In genomic region chr16:27320261-27321012, GRCh38 we compare ENCODE assay signal across 11 cellular contexts. TPM values are rescaled to one million over a fixed set of nuclear protein-coding genes. Genes with fewer than 3 reads are reported as not detected.
DNase-seq lines count a peak whose midpoint lies in the region; ATAC-seq and TF ChIP-seq lines count a peak whose summit lies in the region.
"Had no signal": no experiment of that assay in that cellular context is flagged by ENCODE, and none has a peak within 500 bp of the region (broad histone marks: within the 10 kb centered on the region; RNA-seq: fewer than 3 reads in every experiment).

No MANE protein-coding gene starts in this region.

- no peaks in the 10 kb centered on the region for H3K27me3 ChIP-seq in brain microvascular endothelial cell (replicated peaks)
- no peaks in the 10 kb centered on the region for H3K27me3 ChIP-seq in muscle layer of duodenum (ENCODE audit: low read depth, low read length)
- H3K27me3 ChIP-seq in aorta (ENCODE audit: control insufficient read depth in 1 of 2, insufficient read depth in 2 of 2, low read length in 1 of 2) = no peaks in the 10 kb centered on the region

- H3K4me3 ChIP-seq in brain microvascular endothelial cell (ENCODE audit: low read depth, low read length) = no peak overlapping the region
- no peak overlapping the region for H3K4me3 ChIP-seq in muscle layer of duodenum (ENCODE audit: low read depth in 1 of 2, low read length in 2 of 2)
- no peak overlapping the region for H3K4me3 ChIP-seq in aorta (ENCODE audit: low read length in 2 of 2)

- H3K27ac Mint-ChIP-seq in stimulated activated naive CD8-positive, alpha-beta T cell treated with anti-CD3 and anti-CD28 coated beads, Interleukin-15, Interleukin-2, amounts not matched to agents 100 ng/mL and 50 ng/mL, for 24 hours = peak overlapping the region; percentile 100

- no peak for TF ChIP-seq CTCF in brain microvascular endothelial cell (IDR thresholded peaks at IDR 0.05; ENCODE audit: low read depth, low read length, missing control alignments)

- H3K27me3 Mint-ChIP-seq in stimulated activated naive CD8-positive, alpha-beta T cell treated with anti-CD3 and anti-CD28 coated beads, Interleukin-15, Interleukin-2, amounts not matched to agents 100 ng/mL and 50 ng/mL, for 24 hours = no peaks in the 10 kb centered on the region

- in situ Hi-C loops in brain microvascular endothelial cell (cut with HindIII; ENCODE audit: low pct_ligation_motif_present, low sequenced_read_pairs) = no loop called here

- no peak for ATAC-seq in stimulated activated naive CD8-positive, alpha-beta T cell treated with anti-CD3 and anti-CD28 coated beads, Interleukin-15, Interleukin-2, amounts not matched to agents 100 U/mL and 50 U/mL, for 24 hours
- no peak for ATAC-seq in aorta (ENCODE audit: low FRiP score)
- ATAC-seq in esophagus mucosa = no peak

- intact Hi-C loops in aorta (cut with DNase I) = no loop called here

- no peaks in the 10 kb centered on the region for H3K36me3 ChIP-seq in brain microvascular endothelial cell (replicated peaks)
- no peaks in the 10 kb centered on the region for H3K36me3 ChIP-seq in muscle layer of duodenum (ENCODE audit: control insufficient read depth in 1 of 2, insufficient read depth in 2 of 2, low read length in 2 of 2)
- no peaks in the 10 kb centered on the region for H3K36me3 ChIP-seq in aorta (ENCODE audit: control insufficient read depth in 1 of 2, insufficient read depth in 2 of 2, low read length in 1 of 2)

- peaks cover 97% of the 10 kb centered on the region for H3K36me3 Mint-ChIP-seq in stimulated activated naive CD8-positive, alpha-beta T cell treated with anti-CD3 and anti-CD28 coated beads, Interleukin-15, Interleukin-2, amounts not matched to agents 100 ng/mL and 50 ng/mL, for 24 hours (ENCODE audit: low read depth)

- WGBS in aorta, 2 donors = 64 to 65% methylated on average over 12 of the region's 12 CpGs

- no peaks in the 10 kb centered on the region for H3K9me3 ChIP-seq in muscle layer of duodenum (ENCODE audit: control insufficient read depth in 1 of 2, low read length in 2 of 2)
- H3K9me3 ChIP-seq in aorta (ENCODE audit: control insufficient read depth, low read length) = no peaks in the 10 kb centered on the region

- peaks cover 100% of the 10 kb centered on the region for H3K4me1 Mint-ChIP-seq in stimulated activated naive CD8-positive, alpha-beta T cell treated with anti-CD3 and anti-CD28 coated beads, Interleukin-15, Interleukin-2, amounts not matched to agents 100 ng/mL and 50 ng/mL, for 24 hours (ENCODE audit: low read depth)

- no peak for DNase-seq in stimulated activated naive CD8-positive, alpha-beta T cell treated with anti-CD3 and anti-CD28 coated beads, Interleukin-15, Interleukin-2, amounts not matched to agents 100 U/mL and 50 U/mL, for 24 hours
- DNase-seq in brain microvascular endothelial cell = no peak
- peak; percentile 43 to 62 for DNase-seq in aorta
- no peak for DNase-seq in KG1 (lab: John Stamatoyannopoulos, UW)
- no peak for DNase-seq in NCI-H774 (lab: John Stamatoyannopoulos, UW)
- DNase-seq: activated CD4-positive, CD25-positive, alpha-beta regulatory T cell; NCI-H345; stimulated activated CD4-positive, alpha-beta T cell treated with anti-CD3 and anti-CD28 coated beads, Interleukin-2, amount 100 ng/mL, for 48 hours had no signal

- H3K4me3 Mint-ChIP-seq in stimulated activated naive CD8-positive, alpha-beta T cell treated with anti-CD3 and anti-CD28 coated beads, Interleukin-15, Interleukin-2, amounts not matched to agents 100 ng/mL and 50 ng/mL, for 24 hours = no peak overlapping the region

- peaks cover 26 to 38% of the 10 kb centered on the region in 2 donors for H3K4me1 ChIP-seq in muscle layer of duodenum (ENCODE audit: control insufficient read depth in 1 of 2, insufficient read depth in 2 of 2, low read length in 2 of 2)
- no peaks in the 10 kb centered on the region for H3K4me1 ChIP-seq in aorta (ENCODE audit: control insufficient read depth in 1 of 2, insufficient read depth in 2 of 2, low read length in 2 of 2)

- H3K9me3 Mint-ChIP-seq in stimulated activated naive CD8-positive, alpha-beta T cell treated with anti-CD3 and anti-CD28 coated beads, Interleukin-15, Interleukin-2, amounts not matched to agents 100 ng/mL and 50 ng/mL, for 24 hours = no peaks in the 10 kb centered on the region

- H3K27ac ChIP-seq in brain microvascular endothelial cell (peak overlapping the region; percentile 9), muscle layer of duodenum (ENCODE audit: low read length) (peak overlapping the region; percentile 85), aorta (ENCODE audit: low read depth in 1 of 2, low read length in 2 of 2) (peak overlapping the region in 1 of 2 donors; percentile 9)

RNA-seq across cellular contexts. Expression of gene IL4R, which starts 6.7 kb away (rescaled TPM):
- 100 to 1,000 TPM in 1 of 2 donors, 10 to 100 TPM in 1; 91.7 to 138 TPM for total RNA-seq in aorta
- 10 to 100 TPM in 1 of 2 donors, 1 to 10 TPM in 1; 7.5 to 50.7 TPM for polyA plus RNA-seq in aorta
- 119 TPM for total RNA-seq in esophagus mucosa

RNA-seq across cellular contexts. Expression of gene NSMCE1, which starts 51.9 kb away (rescaled TPM):
- total RNA-seq in aorta (10 to 100 TPM; 34.6 to 39.1 TPM), esophagus mucosa (46.8 TPM)
- polyA plus RNA-seq in aorta = 10 to 100 TPM; 71.0 to 74.2 TPM

Comparison
In these comparisons a context has a peak if more than half of its experiments do, and no peak if none do; other contexts are left out.
1. DNase-seq: peak in aorta (2 of 2); none in stimulated activated naive CD8-positive, alpha-beta T cell treated with anti-CD3 and anti-CD28 coated beads, Interleukin-15, Interleukin-2, amounts not matched to agents 100 U/mL and 50 U/mL, for 24 hours (single experiment), brain microvascular endothelial cell (single experiment), KG1 (single experiment) and NCI-H774 (single experiment).